In genomic region chr7:128739048-128739962, GRCh38 we compare ENCODE assay signal across 8 cellular contexts. TPM values are rescaled to one million over a fixed set of nuclear protein-coding genes. Genes with fewer than 3 reads are reported as not detected.
DNase-seq lines count a peak whose midpoint lies in the region; ATAC-seq and TF ChIP-seq lines count a peak whose summit lies in the region.

Gene CALU (plus strand): TSS chr7:128739359. CDS start chr7:128748584, 9,225 bp downstream.

- DNase-seq in NCI-H187 treated with DMSO at 0.1 percent for 48 hours (lab: John Stamatoyannopoulos, UW): peak; percentile 85
- DNase-seq in ascending aorta (ENCODE audit: low spot score in 2 of 2): peak; percentile 95 to 99
- DNase-seq in right cardiac atrium: peak; percentile 98 to 99 (median 99)
- peak; percentile 86 for DNase-seq in pulmonary artery endothelial cell (ENCODE audit: low read depth, low spot score)
- peak; percentile 97 to 98 for DNase-seq in uterus

- H3K9me3 ChIP-seq in ascending aorta: no peaks in the 10 kb centered on the region
- H3K9me3 ChIP-seq in right cardiac atrium (ENCODE audit: control insufficient read depth, low read length): no peaks in the 10 kb centered on the region
- no peaks in the 10 kb centered on the region for H3K9me3 ChIP-seq in uterus

- H3K36me3 ChIP-seq in ascending aorta (no peaks in the 10 kb centered on the region), uterus (no peaks in the 10 kb centered on the region)

- H3K4me3 ChIP-seq in ascending aorta (peak within 1 kb of the TSS; percentile 83 to 93), right cardiac atrium (ENCODE audit: low read length) (peak within 1 kb of the TSS; percentile 91), uterus (peak within 1 kb of the TSS; percentile 99 to 100)

- under 1% methylated on average over 74 of the region's 74 CpGs for WGBS in right cardiac atrium

- ATAC-seq in GM18499 (IDR thresholded peaks at IDR 0.05; ENCODE audit: insufficient read depth, unreplicated experiment): peak; percentile 92
- peak; percentile 96 for ATAC-seq in HG02943 (IDR thresholded peaks at IDR 0.05; ENCODE audit: low read depth, unreplicated experiment)
- peak; percentile 99 for ATAC-seq in right cardiac atrium

- TF ChIP-seq POLR2A in uterus (IDR thresholded peaks at IDR 0.05): peak; percentile 87 to 94

- H3K4me1 ChIP-seq in ascending aorta: peaks cover 0 to 27% of the 10 kb centered on the region in 2 donors
- peaks cover 3% of the 10 kb centered on the region for H3K4me1 ChIP-seq in right cardiac atrium (ENCODE audit: control insufficient read depth, insufficient read depth, low read length)
- H3K4me1 ChIP-seq in uterus: no peaks in the 10 kb centered on the region

- TF ChIP-seq CTCF in ascending aorta (IDR thresholded peaks at IDR 0.05) (no peak), uterus (IDR thresholded peaks at IDR 0.05) (no peak)

- H3K27ac ChIP-seq in ascending aorta: peak within 1 kb of the TSS; percentile 98
- peak within 1 kb of the TSS; percentile 98 for H3K27ac ChIP-seq in right cardiac atrium (ENCODE audit: low read length)
- peak within 1 kb of the TSS; percentile 96 to 97 for H3K27ac ChIP-seq in uterus

- H3K27me3 ChIP-seq in ascending aorta (no peaks in the 10 kb centered on the region), right cardiac atrium (ENCODE audit: control insufficient read depth, insufficient read depth) (no peaks in the 10 kb centered on the region), uterus (no peaks in the 10 kb centered on the region)

- intact Hi-C loops in T-helper 2 cell treated with Interferon-gamma antibody and Interleukin-4, amounts not matched to agents 100 ng/mL and 5 ng/mL, for 36 hours (cut with micrococcal nuclease): loop anchor here (1.0 to 5.0 kb wide), 5 partner anchors 42 to 485 kb away; partner anchors contain the start of genes ATP6V1F, CCDC136 and TNPO3
- intact Hi-C loops in ascending aorta (cut with DNase I): loop anchor here (1.0 to 5.0 kb wide), 7 partner anchors 17 to 143 kb away; partner anchors contain the start of genes ATP6V1F and CCDC136
- intact Hi-C loops in right cardiac atrium (cut with DNase I): no loop called here
- intact Hi-C loops in uterus (cut with DNase I; ENCODE audit: low total_unique reads): no loop called here

RNA-seq across cellular contexts. Expression of gene CALU, which starts in this region (rescaled TPM):
- 43.9 and 44.2 TPM in 2 replicates for total RNA-seq in T-helper 2 cell treated with Interferon-gamma antibody and Interleukin-4, amounts not matched to agents 100 ng/mL and 5 ng/mL, for 36 hours
- total RNA-seq in ascending aorta (82.8 TPM), right cardiac atrium (100 to 1,000 TPM; 195 to 318 (median 234) TPM), pulmonary artery endothelial cell (381 and 432 TPM in 2 replicates), uterus (100 to 1,000 TPM in 3 of 4 donors, 10 to 100 TPM in 1; 83.0 to 334 (median 108) TPM)
- 90.7 TPM for polyA plus RNA-seq in right cardiac atrium

Comparison
In these comparisons a context has a peak if more than half of its experiments do, and no peak if none do; other contexts are left out.
1. Peak in every context shown above with its lines: DNase-seq, ATAC-seq, H3K4me3 ChIP-seq and H3K27ac ChIP-seq.
2. intact Hi-C loops: an anchor here in T-helper 2 cell treated with Interferon-gamma antibody and Interleukin-4, amounts not matched to agents 100 ng/mL and 5 ng/mL, for 36 hours (1.0 to 5.0 kb wide) and ascending aorta (1.0 to 5.0 kb wide); none called in right cardiac atrium and uterus.